1 cellular context compared by ENCODE assay signal in the genomic region with DNA sequence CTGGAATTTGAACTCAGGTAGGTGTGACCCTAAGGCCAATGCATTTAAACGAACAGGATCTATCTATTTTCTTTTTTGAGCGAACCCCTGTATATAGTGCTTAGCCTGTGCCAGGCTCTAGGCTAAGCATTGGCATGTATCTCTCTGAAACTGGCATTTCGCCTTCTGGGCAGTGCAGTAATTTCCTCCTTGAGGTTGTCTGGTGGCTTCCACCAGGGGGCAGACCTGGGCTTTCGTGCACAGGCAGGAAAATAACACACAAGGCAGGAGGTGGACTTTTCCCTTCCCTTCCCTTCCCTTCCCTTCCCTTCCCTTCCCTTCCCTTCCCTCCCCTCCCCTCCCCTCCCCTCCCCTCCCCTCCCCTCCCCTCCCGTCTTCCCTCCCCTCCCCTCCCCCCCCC.
TF ChIP-seq lines count a peak whose summit lies in the region.

No MANE protein-coding gene starts in this region.

TF ChIP-seq in SK-N-SH treated with all-trans-retinoic acid at 6 μM for 48 hours, 23 proteins besides CTCF, POLR2A, EP300 and RAD21 (continued from another document):
- TF ChIP-seq, protein P1, sequence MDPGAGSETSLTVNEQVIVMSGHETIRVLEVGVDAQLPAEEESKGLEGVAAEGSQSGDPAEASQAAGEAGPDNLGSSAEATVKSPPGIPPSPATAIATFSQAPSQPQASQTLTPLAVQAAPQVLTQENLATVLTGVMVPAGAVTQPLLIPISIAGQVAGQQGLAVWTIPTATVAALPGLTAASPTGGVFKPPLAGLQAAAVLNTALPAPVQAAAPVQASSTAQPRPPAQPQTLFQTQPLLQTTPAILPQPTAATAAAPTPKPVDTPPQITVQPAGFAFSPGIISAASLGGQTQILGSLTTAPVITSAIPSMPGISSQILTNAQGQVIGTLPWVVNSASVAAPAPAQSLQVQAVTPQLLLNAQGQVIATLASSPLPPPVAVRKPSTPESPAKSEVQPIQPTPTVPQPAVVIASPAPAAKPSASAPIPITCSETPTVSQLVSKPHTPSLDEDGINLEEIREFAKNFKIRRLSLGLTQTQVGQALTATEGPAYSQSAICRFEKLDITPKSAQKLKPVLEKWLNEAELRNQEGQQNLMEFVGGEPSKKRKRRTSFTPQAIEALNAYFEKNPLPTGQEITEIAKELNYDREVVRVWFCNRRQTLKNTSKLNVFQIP (CRISPR knock-in tag; IDR thresholded peaks at IDR 0.05; ENCODE audit: borderline replicate concordance, low read depth), result no peak
- no peak for TF ChIP-seq SNAI2 (CRISPR knock-in tag; IDR thresholded peaks at IDR 0.05)
